21 cellular contexts compared by ENCODE assay signal in genomic region chr3:122586098-122586497, GRCh38. TPM values are rescaled to one million over a fixed set of nuclear protein-coding genes. Genes with fewer than 3 reads are reported as not detected.
"Had no signal": no experiment of that assay in that cellular context is flagged by ENCODE, and none has a peak within 500 bp of the region (broad histone marks: within the 10 kb centered on the region; RNA-seq: fewer than 3 reads in every experiment).

No MANE protein-coding gene starts in this region.

- ATAC-seq: gastrocnemius medialis; heart left ventricle; left ventricle myocardium superior; mucosa of descending colon; naive thymus-derived CD4-positive, alpha-beta T cell; psoas muscle; right cardiac atrium; T-cell had no signal

- H3K27me3 Mint-ChIP-seq: naive thymus-derived CD4-positive, alpha-beta T cell; T-cell; type B pancreatic cell had no signal

- H3K4me3 Mint-ChIP-seq: naive thymus-derived CD4-positive, alpha-beta T cell; T-cell; type B pancreatic cell had no signal

- H3K36me3 Mint-ChIP-seq: type B pancreatic cell had no signal

- H3K27ac Mint-ChIP-seq: type B pancreatic cell had no signal

- DNase-seq: activated CD4-positive, CD25-positive, alpha-beta regulatory T cell; activated effector memory CD4-positive, alpha-beta T cell treated with Interleukin-2 at 50 U/mL for 16 hours; activated naive CD4-positive, alpha-beta T cell treated with anti-CD3 and anti-CD28 coated beads, Interleukin-2, amount 50 U/mL, for 16 hours; amygdala; central memory CD4-positive, alpha-beta T cell; gastrocnemius medialis; heart left ventricle; left ventricle myocardium superior; mesenchymal stem cell; mucosa of descending colon; naive thymus-derived CD4-positive, alpha-beta T cell; ovary; psoas muscle; right cardiac atrium; SK-N-SH; stimulated activated CD4-positive, alpha-beta T cell treated with anti-CD3 and anti-CD28 coated beads, Interleukin-2, amount 100 ng/mL, for 24 hours; T-cell; T-helper 9 cell; testis had no signal

RNA-seq across cellular contexts. Expression of gene PARP15, which starts 8.6 kb away (rescaled TPM):
- total RNA-seq: kidney epithelial cell had no signal
- polyA plus RNA-seq: SK-N-SH had no signal
